19 cellular contexts compared by ENCODE assay signal in genomic region chr19:7266832-7267231, GRCh38. TPM values are rescaled to one million over a fixed set of nuclear protein-coding genes. Genes with fewer than 3 reads are reported as not detected.
DNase-seq lines count a peak whose midpoint lies in the region; ATAC-seq, FAIRE-seq and TF ChIP-seq lines count a peak whose summit lies in the region.
"Had no signal": no experiment of that assay in that cellular context is flagged by ENCODE, and none has a peak within 500 bp of the region (broad histone marks: within the 10 kb centered on the region; RNA-seq: fewer than 3 reads in every experiment).

No MANE protein-coding gene starts in this region.

- CTCF ChIA-PET in K562 (lab: Yijun Ruan, JAX; ENCODE audit: low intra/inter-chr PET ratio) (no interaction called here), T-cell (lab: Charles Lee) (interaction anchor here in 1 of 2 donors (0.6 kb wide), 1 partner anchor 72 kb away, joined by 6 read pairs; no protein-coding TSS in a partner anchor)

- H3K36me3 ChIP-seq in K562 (ENCODE audit: control insufficient read depth, insufficient read depth, low read length) (no peaks in the 10 kb centered on the region), lower lobe of right lung (peaks cover 16% of the 10 kb centered on the region)

- no peaks in the 10 kb centered on the region for H3K4me1 Mint-ChIP-seq in T-cell
- H3K4me1 Mint-ChIP-seq: B cell had no signal

- no peaks in the 10 kb centered on the region for H3K9me1 ChIP-seq in K562 (ENCODE audit: control insufficient read depth, insufficient read depth, low read length)

- no TSS peak for BruUV-seq in K562 (replicated peaks; lab: Mats Ljungman, UMichigan)

- no peak overlapping the region for H3K27ac ChIP-seq in K562 (ENCODE audit: extremely low read depth, low read depth, low read length)
- H3K27ac ChIP-seq in lower lobe of right lung, result peak overlapping the region; percentile 49

- no peak overlapping the region for H3K9ac ChIP-seq in K562 (ENCODE audit: insufficient read depth in 1 of 2, low read depth in 2 of 2, low read length in 2 of 2)

- no peak overlapping the region for H3K4me3 Mint-ChIP-seq in T-cell
- H3K4me3 Mint-ChIP-seq: B cell; CD4-positive, alpha-beta T cell; H9 had no signal

- H3K27me3 Mint-ChIP-seq in T-cell, result no peaks in the 10 kb centered on the region
- H3K27me3 Mint-ChIP-seq: CD4-positive, alpha-beta T cell had no signal

- no peak for TF ChIP-seq RAD21 in K562 (CRISPR knock-in tag; conservative IDR thresholded peaks at IDR 0.05 in 1 of 2, IDR thresholded peaks at IDR 0.05 in 1 of 2)

- POLR2A ChIA-PET in K562 (lab: Yijun Ruan, JAX), result interaction anchor here (0.7 to 1.3 kb wide), 2 partner anchors 9 to 102 kb away, joined by 3 read pairs; no protein-coding TSS in a partner anchor
- POLR2A ChIA-PET in T-cell (lab: Charles Lee), result no interaction called here

- in situ Hi-C loops in K562 (cut with MboI), result no loop called here

- no peak overlapping the region for H2AFZ ChIP-seq in K562 (ENCODE audit: low read depth, low read length)

- no peak overlapping the region for H3K4me3 ChIP-seq in K562
- no peak overlapping the region for H3K4me3 ChIP-seq in lower lobe of right lung

- no peak for FAIRE-seq in K562 (lab: Jason Lieb, UNC)

- no peaks in the 10 kb centered on the region for H3K79me2 ChIP-seq in K562 (ENCODE audit: control insufficient read depth, insufficient read depth, low read length)

- peaks cover 0 to 3% (median 0%) of the 10 kb centered on the region in 3 donors for H3K9me3 Mint-ChIP-seq in T-cell
- H3K9me3 Mint-ChIP-seq: CD4-positive, alpha-beta T cell; H9 had no signal

- 0 out of 2 replicates have a peak, but pooled peaks cover 5% of the 10 kb centered on the region for H4K20me1 ChIP-seq in K562 (replicated peaks; ENCODE audit: control insufficient read depth, insufficient read depth, low read length)

- TF ChIP-seq CTCF in K562 (IDR thresholded peaks at IDR 0.05 in 2 of 3, conservative IDR thresholded peaks at IDR 0.05 in 1 of 3; ENCODE audit: insufficient read depth in 2 of 3, low read depth in 1 of 3, low read length in 3 of 3) (no peak), lower lobe of right lung (IDR thresholded peaks at IDR 0.05) (no peak)

- ATAC-seq in K562, result no peak
- no peak for ATAC-seq in lower lobe of right lung
- ATAC-seq in HG03095 (IDR thresholded peaks at IDR 0.05; ENCODE audit: unreplicated experiment), result no peak
- no peak for ATAC-seq in T-cell (replicated peaks in 1 of 4)
- ATAC-seq: SK-N-SH treated with all-trans-retinoic acid at 6 μM for 48 hours had no signal

- H3K4me2 ChIP-seq in K562 (ENCODE audit: insufficient read depth, low read length), result no peak overlapping the region

- no peak overlapping the region for H3K27ac Mint-ChIP-seq in T-cell
- H3K27ac Mint-ChIP-seq: B cell; CD4-positive, alpha-beta T cell had no signal

- peak; percentile 14 for DNase-seq in NCI-H2171 treated with DMSO at 0.1 percent for 48 hours (lab: John Stamatoyannopoulos, UW)
- DNase-seq in NCI-H2171 (lab: John Stamatoyannopoulos, UW), result no peak
- no peak for DNase-seq in K562 (ENCODE audit: extremely low read depth in 1 of 4, low spot score in 3 of 4)
- peak; percentile 11 for DNase-seq in lower lobe of right lung
- DNase-seq in NCI-H2227 treated with DMSO at 0.1 percent for 48 hours (lab: John Stamatoyannopoulos, UW), result no peak
- DNase-seq in NCI-H345 treated with DMSO at 0.1 percent for 48 hours (lab: John Stamatoyannopoulos, UW; ENCODE audit: unreplicated experiment), result no peak
- DNase-seq in T-cell, result no peak
- DNase-seq: Caco-2; CD4-positive, alpha-beta T cell; DMS153; H9; KBM-7; NCI-H1417 treated with DMSO at 0.1 percent for 48 hours; NCI-H187 treated with DMSO at 0.1 percent for 48 hours; RPMI8226; SIG-M5 had no signal

- no peaks in the 10 kb centered on the region for H3K36me3 Mint-ChIP-seq in T-cell

- H3K9me3 ChIP-seq in K562 (replicated peaks; ENCODE audit: control insufficient read depth, insufficient read depth, low read depth, low read length) (no peaks in the 10 kb centered on the region), lower lobe of right lung (no peaks in the 10 kb centered on the region)
- H3K9me3 ChIP-seq: Caco-2 had no signal

- intact Hi-C loops in K562 (cut with micrococcal nuclease) (no loop called here), lower lobe of right lung (cut with DNase I) (no loop called here)

- H3K4me1 ChIP-seq in K562 (replicated peaks in 1 of 2; ENCODE audit: control insufficient read depth in 2 of 2, insufficient read depth in 2 of 2, low read length in 2 of 2), result no peaks in the 10 kb centered on the region
- H3K4me1 ChIP-seq in lower lobe of right lung, result peaks cover 32% of the 10 kb centered on the region
- H3K4me1 ChIP-seq: Caco-2 had no signal

- no peak for TF ChIP-seq POLR2A in K562 (conservative IDR thresholded peaks at IDR 0.05)

- no peak for TF ChIP-seq EP300 in K562 (IDR thresholded peaks at IDR 0.05; ENCODE audit: low read length)

- H3K27me3 ChIP-seq in K562 (ENCODE audit: control insufficient read depth in 2 of 2, insufficient read depth in 2 of 2, low read length in 2 of 2) (peaks cover 7 to 25% of the 10 kb centered on the region in 2 experiments), lower lobe of right lung (ENCODE audit: low read depth) (no peaks in the 10 kb centered on the region)

- WGBS in K562 (ENCODE audit: insufficient coverage, low coverage, missing lambda C conversion rate), result 1% methylated on average over 7 of the region's 7 CpGs

RNA-seq across cellular contexts. Expression of gene INSR, which starts 27.4 kb away (rescaled TPM):
- total RNA-seq in K562 (2011; cell fraction: chromatin; rRNA removed; ENCODE audit: low replicate concordance), result 5.3 and 10.3 TPM in 2 replicates
- 7.0 and 8.5 TPM in 2 replicates for total RNA-seq in K562 (2011; cell fraction: nucleolus; rRNA removed)
- 5.2 and 5.3 TPM in 2 replicates for total RNA-seq in K562 (2011; cell fraction: nucleoplasm; rRNA removed)
- total RNA-seq in K562 (2014; rRNA removed) (0.41 and 0.94 TPM in 2 replicates), K562 (2014; rRNA removed; fragmentation: Illumina TruSeq; extraction: Trizol) (0.29 and 0.57 TPM in 2 replicates), K562 (2015; rRNA removed; fragmentation: Illumina TruSeq; extraction: Trizol) (0.11 and 0.57 TPM in 2 replicates), K562 (2021) (0.69 and 0.94 TPM in 2 replicates), lower lobe of right lung (37.3 TPM), T-cell (1 to 10 TPM; 2.4 to 3.8 (median 2.6) TPM)
- polyA plus RNA-seq in K562 (2011; rRNA removed) (0.60 and 0.83 TPM in 2 replicates), K562 (2014; fragmentation: Illumina TruSeq; extraction: Trizol) (0.43 and 0.79 TPM in 2 replicates), K562 (2014; fragmentation: Nextera tagmentation; extraction: Ambion mirVana) (under 1 TPM; 0.04 to 0.07 TPM), K562 (2014; rRNA removed) (0.42 and 0.88 TPM in 2 replicates)
- 0.68 and 0.82 TPM in 2 replicates for polyA plus RNA-seq in K562 (2011; cell fraction: cytosol; rRNA removed)
- 0.72 and 1.2 TPM in 2 replicates for polyA plus RNA-seq in K562 (2011; cell fraction: nucleus; rRNA removed)
- 0.26 and 1.1 TPM in 2 replicates for polyA plus RNA-seq in K562 (2012)
- 3.1 and 3.3 TPM in 2 replicates for polyA minus RNA-seq in K562 (2011; rRNA and poly(A)+ RNA removed)
- 0.76 and 1.2 TPM in 2 replicates for polyA minus RNA-seq in K562 (2011; cell fraction: cytosol; rRNA and poly(A)+ RNA removed)
- 1.8 and 2.1 TPM in 2 replicates for polyA minus RNA-seq in K562 (2011; cell fraction: nucleus; rRNA and poly(A)+ RNA removed)

Comparison
In these comparisons a context has a peak if more than half of its experiments do, and no peak if none do; other contexts are left out.
1. DNase-seq: peak in NCI-H2171 treated with DMSO at 0.1 percent for 48 hours (single experiment) and lower lobe of right lung (single experiment); none in NCI-H2171 (single experiment), K562 (0 of 4), NCI-H2227 treated with DMSO at 0.1 percent for 48 hours (single experiment), NCI-H345 treated with DMSO at 0.1 percent for 48 hours (single experiment) and T-cell (0 of 34).